ENCODE assay signal across 9 cellular contexts in genomic region chr1:201016211-201016651, GRCh38. TPM values are rescaled to one million over a fixed set of nuclear protein-coding genes. Genes with fewer than 3 reads are reported as not detected.
DNase-seq lines count a peak whose midpoint lies in the region; ATAC-seq, FAIRE-seq and TF ChIP-seq lines count a peak whose summit lies in the region.
"Had no signal": no experiment of that assay in that cellular context is flagged by ENCODE, and none has a peak within 500 bp of the region (broad histone marks: within the 10 kb centered on the region; RNA-seq: fewer than 3 reads in every experiment).

No MANE protein-coding gene starts in this region.

- TF ChIP-seq RAD21 in A549 (conservative IDR thresholded peaks at IDR 0.05 in 1 of 2, IDR thresholded peaks at IDR 0.05 in 1 of 2), result no peak

- H3K36me3 Mint-ChIP-seq in T-helper 17 cell (ENCODE audit: low read depth), result no peaks in the 10 kb centered on the region

- TF ChIP-seq CTCF in A549 (IDR thresholded peaks at IDR 0.05), result no peak

- no peaks in the 10 kb centered on the region for H3K9me3 ChIP-seq in A549
- H3K9me3 ChIP-seq in T-helper 17 cell (ENCODE audit: control insufficient read depth, low read length, poor library complexity, severe bottlenecking), result no peaks in the 10 kb centered on the region

- intact Hi-C loops in sciatic nerve (cut with DNase I), result no loop called here

- 68% methylated on average over 10 of the region's 10 CpGs for WGBS in A549 (ENCODE audit: missing lambda C conversion rate)

- no peak overlapping the region for H3K4me3 ChIP-seq in A549

- CTCF ChIA-PET in A549 (lab: Yijun Ruan, JAX), result interaction anchor here (0.9 to 2.6 kb wide), 8 partner anchors 9 to 48 kb away, joined by 3 to 15 read pairs (median 4); no protein-coding TSS in a partner anchor

- H3K27me3 Mint-ChIP-seq in T-helper 17 cell, result no peaks in the 10 kb centered on the region

- H3K27ac ChIP-seq in A549, result peak overlapping the region; percentile 18 to 96; a peak in 3 of 6 replicates

- H3K27ac Mint-ChIP-seq in T-helper 17 cell, result peak overlapping the region; percentile 97

- ATAC-seq in A549, result no peak
- ATAC-seq in T-helper 17 cell, result no peak
- no peak for ATAC-seq in GM21526 (IDR thresholded peaks at IDR 0.05; ENCODE audit: low FRiP score, unreplicated experiment)
- no peak for ATAC-seq in sciatic nerve
- ATAC-seq: Panc1 had no signal

- POLR2A ChIA-PET in A549 (lab: Yijun Ruan, JAX), result no interaction called here

- peaks cover 77% of the 10 kb centered on the region for H3K4me1 Mint-ChIP-seq in T-helper 17 cell

- H3K4me3 Mint-ChIP-seq in T-helper 17 cell, result peak overlapping the region; percentile 53

- FAIRE-seq in A549 (lab: Jason Lieb, UNC), result no peak
- no peak for FAIRE-seq in H54 (lab: Jason Lieb, UNC)

- no peak for TF ChIP-seq EP300 in A549 (IDR thresholded peaks at IDR 0.05)

- TF ChIP-seq POLR2A in A549 (IDR thresholded peaks at IDR 0.05; ENCODE audit: low read length) (no peak), H54 (IDR thresholded peaks at IDR 0.05; ENCODE audit: low read depth, low read length) (no peak)

- peak overlapping the region; percentile 19; the same call in 2 of the 3 replicates for H3K4me2 ChIP-seq in A549

- peaks cover 65% of the 10 kb centered on the region for H3K4me1 ChIP-seq in A549

- DNase-seq in A549 (ENCODE audit: low read depth in 1 of 2, low spot score in 1 of 2) (no peak), H54 (ENCODE audit: insufficient read length, low spot score) (peak; percentile 47), T-helper 17 cell (no peak), iris pigment epithelial cell (ENCODE audit: low read depth) (peak; percentile 36), 8988T (no peak), sciatic nerve (ENCODE audit: low spot score) (no peak)
- no peak for DNase-seq in activated effector memory CD4-positive, alpha-beta T cell treated with Interleukin-2 at 50 U/mL for 16 hours

TF ChIP-seq in A549, 52 proteins besides CTCF, POLR2A, EP300 and RAD21:
- TF ChIP-seq HOXB5 (CRISPR knock-in tag; IDR thresholded peaks at IDR 0.05) (no peak), JUN (IDR thresholded peaks at IDR 0.05) (no peak), ELK1 (IDR thresholded peaks at IDR 0.05; ENCODE audit: low read depth, low read length) (no peak), E2F6 (IDR thresholded peaks at IDR 0.05; ENCODE audit: borderline replicate concordance, low read depth) (no peak), CHD4 (IDR thresholded peaks at IDR 0.05; ENCODE audit: borderline replicate concordance) (no peak), ZNF302 (CRISPR knock-in tag; IDR thresholded peaks at IDR 0.05) (no peak), TFCP2L1 (CRISPR knock-in tag; IDR thresholded peaks at IDR 0.05) (no peak), MYC (IDR thresholded peaks at IDR 0.05; ENCODE audit: borderline replicate concordance, low read length) (no peak), RCOR1 (IDR thresholded peaks at IDR 0.05; ENCODE audit: low read depth, low read length) (no peak), USF2 (IDR thresholded peaks at IDR 0.05) (no peak), NFE2L2 (conservative IDR thresholded peaks at IDR 0.05; ENCODE audit: low read length) (no peak), HEYL (CRISPR knock-in tag; IDR thresholded peaks at IDR 0.05) (no peak), MAX (IDR thresholded peaks at IDR 0.05) (no peak), HOXA7 (CRISPR knock-in tag; IDR thresholded peaks at IDR 0.05) (no peak), ZSCAN20 (CRISPR knock-in tag; IDR thresholded peaks at IDR 0.05) (no peak), FOSL2 (IDR thresholded peaks at IDR 0.05) (no peak), FOSL2 (CRISPR knock-in tag; IDR thresholded peaks at IDR 0.05) (no peak), KDM1A (IDR thresholded peaks at IDR 0.05; ENCODE audit: low read depth) (no peak), EHF (CRISPR knock-in tag; IDR thresholded peaks at IDR 0.05) (no peak), SREBF2 (IDR thresholded peaks at IDR 0.05) (no peak), TP53 (CRISPR knock-in tag; IDR thresholded peaks at IDR 0.05) (no peak)

RNA-seq across cellular contexts. Expression of gene KIF21B, which starts 7.3 kb away (rescaled TPM):
- 3.6 and 3.8 TPM in 2 replicates for polyA plus RNA-seq in A549 (2011; rRNA removed)
- polyA plus RNA-seq in A549 (2012; cell fraction: cytosol; rRNA removed), result 2.7 and 3.6 TPM in 2 replicates
- 10.1 and 11.6 TPM in 2 replicates for polyA plus RNA-seq in A549 (2012; cell fraction: nucleus; rRNA removed)
- 1.3 to 1.5 TPM (median 1.4 TPM) in 3 replicates for polyA plus RNA-seq in A549 (2017; fragmentation: RNase III; extraction: RNeasy Plus Mini Kit Qiagen cat#74134 plus additional on column Dnase treatment)
- 5.2 and 7.1 TPM in 2 replicates for polyA minus RNA-seq in A549 (2011; rRNA and poly(A)+ RNA removed)
- 10 to 100 TPM; 78.4 to 87.7 TPM for total RNA-seq in T-helper 17 cell
- 3.7 TPM for total RNA-seq in sciatic nerve

Comparison
In these comparisons a context has a peak if more than half of its experiments do, and no peak if none do; other contexts are left out.
1. DNase-seq: peak in H54 (single experiment) and iris pigment epithelial cell (single experiment); none in A549 (0 of 2), T-helper 17 cell (0 of 3), 8988T (single experiment), sciatic nerve (single experiment) and activated effector memory CD4-positive, alpha-beta T cell treated with Interleukin-2 at 50 U/mL for 16 hours (single experiment).
2. RNA of gene KIF21B, which starts 7.3 kb away (total RNA-seq): 78.4 to 87.7 TPM in T-helper 17 cell; 3.7 TPM in sciatic nerve (single experiment); every median in the first group is over 10 times any median in the second.